1 cellular context compared by ENCODE assay signal in genomic region chr6:7996538-7997225, GRCh38.
TF ChIP-seq lines count a peak whose summit lies in the region.

No MANE protein-coding gene starts in this region.

TF ChIP-seq in HEK293, 187 proteins besides CTCF, POLR2A, EP300 and RAD21 (continued from another document and continues in another):
- TF ChIP-seq ATF2 (tag by site-specific recombination; IDR thresholded peaks at IDR 0.05; ENCODE audit: low read depth): peak; percentile 97
- TF ChIP-seq, protein P1, sequence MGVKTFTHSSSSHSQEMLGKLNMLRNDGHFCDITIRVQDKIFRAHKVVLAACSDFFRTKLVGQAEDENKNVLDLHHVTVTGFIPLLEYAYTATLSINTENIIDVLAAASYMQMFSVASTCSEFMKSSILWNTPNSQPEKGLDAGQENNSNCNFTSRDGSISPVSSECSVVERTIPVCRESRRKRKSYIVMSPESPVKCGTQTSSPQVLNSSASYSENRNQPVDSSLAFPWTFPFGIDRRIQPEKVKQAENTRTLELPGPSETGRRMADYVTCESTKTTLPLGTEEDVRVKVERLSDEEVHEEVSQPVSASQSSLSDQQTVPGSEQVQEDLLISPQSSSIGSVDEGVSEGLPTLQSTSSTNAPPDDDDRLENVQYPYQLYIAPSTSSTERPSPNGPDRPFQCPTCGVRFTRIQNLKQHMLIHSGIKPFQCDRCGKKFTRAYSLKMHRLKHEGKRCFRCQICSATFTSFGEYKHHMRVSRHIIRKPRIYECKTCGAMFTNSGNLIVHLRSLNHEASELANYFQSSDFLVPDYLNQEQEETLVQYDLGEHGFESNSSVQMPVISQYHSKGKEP (tag by site-specific recombination; IDR thresholded peaks at IDR 0.05): peak; percentile 45; the same call in 1 of the 2 replicates
- TF ChIP-seq, protein P2, sequence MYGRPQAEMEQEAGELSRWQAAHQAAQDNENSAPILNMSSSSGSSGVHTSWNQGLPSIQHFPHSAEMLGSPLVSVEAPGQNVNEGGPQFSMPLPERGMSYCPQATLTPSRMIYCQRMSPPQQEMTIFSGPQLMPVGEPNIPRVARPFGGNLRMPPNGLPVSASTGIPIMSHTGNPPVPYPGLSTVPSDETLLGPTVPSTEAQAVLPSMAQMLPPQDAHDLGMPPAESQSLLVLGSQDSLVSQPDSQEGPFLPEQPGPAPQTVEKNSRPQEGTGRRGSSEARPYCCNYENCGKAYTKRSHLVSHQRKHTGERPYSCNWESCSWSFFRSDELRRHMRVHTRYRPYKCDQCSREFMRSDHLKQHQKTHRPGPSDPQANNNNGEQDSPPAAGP (tag by site-specific recombination; IDR thresholded peaks at IDR 0.05): peak; percentile 39; the same call in 1 of the 2 replicates
- 0 out of 2 replicates have a peak, but pooled peaks have one; percentile 54 for TF ChIP-seq ZXDB (tag by site-specific recombination; IDR thresholded peaks at IDR 0.05)
- peak; percentile 52; the same call in 1 of the 2 replicates for TF ChIP-seq ZNF394 (tag by site-specific recombination; IDR thresholded peaks at IDR 0.05; ENCODE audit: borderline replicate concordance)
- TF ChIP-seq, protein P3, sequence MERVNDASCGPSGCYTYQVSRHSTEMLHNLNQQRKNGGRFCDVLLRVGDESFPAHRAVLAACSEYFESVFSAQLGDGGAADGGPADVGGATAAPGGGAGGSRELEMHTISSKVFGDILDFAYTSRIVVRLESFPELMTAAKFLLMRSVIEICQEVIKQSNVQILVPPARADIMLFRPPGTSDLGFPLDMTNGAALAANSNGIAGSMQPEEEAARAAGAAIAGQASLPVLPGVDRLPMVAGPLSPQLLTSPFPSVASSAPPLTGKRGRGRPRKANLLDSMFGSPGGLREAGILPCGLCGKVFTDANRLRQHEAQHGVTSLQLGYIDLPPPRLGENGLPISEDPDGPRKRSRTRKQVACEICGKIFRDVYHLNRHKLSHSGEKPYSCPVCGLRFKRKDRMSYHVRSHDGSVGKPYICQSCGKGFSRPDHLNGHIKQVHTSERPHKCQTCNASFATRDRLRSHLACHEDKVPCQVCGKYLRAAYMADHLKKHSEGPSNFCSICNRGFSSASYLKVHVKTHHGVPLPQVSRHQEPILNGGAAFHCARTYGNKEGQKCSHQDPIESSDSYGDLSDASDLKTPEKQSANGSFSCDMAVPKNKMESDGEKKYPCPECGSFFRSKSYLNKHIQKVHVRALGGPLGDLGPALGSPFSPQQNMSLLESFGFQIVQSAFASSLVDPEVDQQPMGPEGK (tag by site-specific recombination; IDR thresholded peaks at IDR 0.05): peak; percentile 86
- TF ChIP-seq IKZF3 (tag by site-specific recombination; IDR thresholded peaks at IDR 0.05): peak; percentile 90
- no peak for TF ChIP-seq SETDB1 (IDR thresholded peaks at IDR 0.05; ENCODE audit: insufficient read length, low read length)
- peak; percentile 50 for TF ChIP-seq ZNF518A (tag by site-specific recombination; conservative IDR thresholded peaks at IDR 0.05; ENCODE audit: low read depth)
- TF ChIP-seq GLIS1 (tag by site-specific recombination; IDR thresholded peaks at IDR 0.05): 0 out of 2 replicates have a peak, but pooled peaks have one; percentile 52
- TF ChIP-seq ZNF660 (tag by site-specific recombination; IDR thresholded peaks at IDR 0.05): peak; percentile 86
- no peak for TF ChIP-seq ZFP41 (tag by site-specific recombination; IDR thresholded peaks at IDR 0.05; ENCODE audit: borderline replicate concordance)
- TF ChIP-seq REPIN1 (tag by site-specific recombination; IDR thresholded peaks at IDR 0.05; ENCODE audit: low read depth): no peak
- peak; percentile 74 for TF ChIP-seq ZNF335 (tag by site-specific recombination; conservative IDR thresholded peaks at IDR 0.05)
- TF ChIP-seq, protein P4, sequence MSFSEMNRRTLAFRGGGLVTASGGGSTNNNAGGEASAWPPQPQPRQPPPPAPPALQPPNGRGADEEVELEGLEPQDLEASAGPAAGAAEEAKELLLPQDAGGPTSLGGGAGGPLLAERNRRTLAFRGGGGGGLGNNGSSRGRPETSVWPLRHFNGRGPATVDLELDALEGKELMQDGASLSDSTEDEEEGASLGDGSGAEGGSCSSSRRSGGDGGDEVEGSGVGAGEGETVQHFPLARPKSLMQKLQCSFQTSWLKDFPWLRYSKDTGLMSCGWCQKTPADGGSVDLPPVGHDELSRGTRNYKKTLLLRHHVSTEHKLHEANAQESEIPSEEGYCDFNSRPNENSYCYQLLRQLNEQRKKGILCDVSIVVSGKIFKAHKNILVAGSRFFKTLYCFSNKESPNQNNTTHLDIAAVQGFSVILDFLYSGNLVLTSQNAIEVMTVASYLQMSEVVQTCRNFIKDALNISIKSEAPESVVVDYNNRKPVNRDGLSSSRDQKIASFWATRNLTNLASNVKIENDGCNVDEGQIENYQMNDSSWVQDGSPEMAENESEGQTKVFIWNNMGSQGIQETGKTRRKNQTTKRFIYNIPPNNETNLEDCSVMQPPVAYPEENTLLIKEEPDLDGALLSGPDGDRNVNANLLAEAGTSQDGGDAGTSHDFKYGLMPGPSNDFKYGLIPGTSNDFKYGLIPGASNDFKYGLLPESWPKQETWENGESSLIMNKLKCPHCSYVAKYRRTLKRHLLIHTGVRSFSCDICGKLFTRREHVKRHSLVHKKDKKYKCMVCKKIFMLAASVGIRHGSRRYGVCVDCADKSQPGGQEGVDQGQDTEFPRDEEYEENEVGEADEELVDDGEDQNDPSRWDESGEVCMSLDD (tag by site-specific recombination; IDR thresholded peaks at IDR 0.05): no peak
- TF ChIP-seq ZBTB17 (tag by site-specific recombination; IDR thresholded peaks at IDR 0.05): peak; percentile 75
- TF ChIP-seq ZNF473 (tag by site-specific recombination; IDR thresholded peaks at IDR 0.05): no peak
- TF ChIP-seq ZNF521 (tag by site-specific recombination; IDR thresholded peaks at IDR 0.05): no peak
- TF ChIP-seq REST (tag by site-specific recombination; IDR thresholded peaks at IDR 0.05): peak; percentile 51; the same call in 1 of the 2 replicates
- 0 out of 2 replicates have a peak, but pooled peaks have one; percentile 16 for TF ChIP-seq ZNF76 (tag by site-specific recombination; IDR thresholded peaks at IDR 0.05; ENCODE audit: borderline replicate concordance, low read depth)
- TF ChIP-seq WT1 (tag by site-specific recombination; IDR thresholded peaks at IDR 0.05): 0 out of 2 replicates have a peak, but pooled peaks have one; percentile 8
- no peak for TF ChIP-seq ZNF701 (tag by site-specific recombination; IDR thresholded peaks at IDR 0.05)
- peak; percentile 94 for TF ChIP-seq ZBTB21 (tag by site-specific recombination; IDR thresholded peaks at IDR 0.05)
- TF ChIP-seq ZNF24 (tag by site-specific recombination; IDR thresholded peaks at IDR 0.05): peak; percentile 72; the same call in 1 of the 2 replicates
- peak; percentile 79 for TF ChIP-seq ZNF366 (tag by site-specific recombination; conservative IDR thresholded peaks at IDR 0.05)
- TF ChIP-seq, protein P5, sequence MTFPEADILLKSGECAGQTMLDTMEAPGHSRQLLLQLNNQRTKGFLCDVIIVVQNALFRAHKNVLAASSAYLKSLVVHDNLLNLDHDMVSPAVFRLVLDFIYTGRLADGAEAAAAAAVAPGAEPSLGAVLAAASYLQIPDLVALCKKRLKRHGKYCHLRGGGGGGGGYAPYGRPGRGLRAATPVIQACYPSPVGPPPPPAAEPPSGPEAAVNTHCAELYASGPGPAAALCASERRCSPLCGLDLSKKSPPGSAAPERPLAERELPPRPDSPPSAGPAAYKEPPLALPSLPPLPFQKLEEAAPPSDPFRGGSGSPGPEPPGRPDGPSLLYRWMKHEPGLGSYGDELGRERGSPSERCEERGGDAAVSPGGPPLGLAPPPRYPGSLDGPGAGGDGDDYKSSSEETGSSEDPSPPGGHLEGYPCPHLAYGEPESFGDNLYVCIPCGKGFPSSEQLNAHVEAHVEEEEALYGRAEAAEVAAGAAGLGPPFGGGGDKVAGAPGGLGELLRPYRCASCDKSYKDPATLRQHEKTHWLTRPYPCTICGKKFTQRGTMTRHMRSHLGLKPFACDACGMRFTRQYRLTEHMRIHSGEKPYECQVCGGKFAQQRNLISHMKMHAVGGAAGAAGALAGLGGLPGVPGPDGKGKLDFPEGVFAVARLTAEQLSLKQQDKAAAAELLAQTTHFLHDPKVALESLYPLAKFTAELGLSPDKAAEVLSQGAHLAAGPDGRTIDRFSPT (tag by site-specific recombination; IDR thresholded peaks at IDR 0.05): peak; percentile 62
- peak; percentile 63 for TF ChIP-seq ZSCAN30 (tag by site-specific recombination; IDR thresholded peaks at IDR 0.05)
- peak; percentile 70 for TF ChIP-seq ZNF398 (tag by site-specific recombination; IDR thresholded peaks at IDR 0.05)
